10 cellular contexts compared by ENCODE assay signal in genomic region chr11:109972181-109972715, GRCh38.
A peak's percentile ranks its signal among the peaks of the same experiment; 100 is the strongest.
DNase-seq lines count a peak whose midpoint lies in the region; ATAC-seq and TF ChIP-seq lines count a peak whose summit lies in the region.
"Had no signal": no experiment of that assay in that cellular context is flagged by ENCODE, and none has a peak within 500 bp of the region (broad histone marks: within the 10 kb centered on the region; RNA-seq: fewer than 3 reads in every experiment).

No MANE protein-coding gene starts in this region.

- no peaks in the 10 kb centered on the region for H3K9me3 ChIP-seq in lung (ENCODE audit: control insufficient read depth in 2 of 2, insufficient read depth in 1 of 2, low read length in 1 of 2)
- no peaks in the 10 kb centered on the region for H3K9me3 ChIP-seq in neuronal stem cell (replicated peaks in 1 of 2; ENCODE audit: control insufficient read depth in 2 of 2, insufficient read depth in 1 of 2, low read depth in 1 of 2, low read length in 2 of 2)

- H3K4me1 ChIP-seq in lung (ENCODE audit: control insufficient read depth in 2 of 2, insufficient read depth in 2 of 2, low read length in 2 of 2) = peaks cover 4 to 10% of the 10 kb centered on the region in 2 donors
- peaks cover 0 to 6% of the 10 kb centered on the region in 2 donors for H3K4me1 ChIP-seq in neuronal stem cell (ENCODE audit: control insufficient read depth in 2 of 2, insufficient read depth in 1 of 2, low read depth in 1 of 2, low read length in 2 of 2)

- H3K27ac Mint-ChIP-seq in activated naive CD8-positive, alpha-beta T cell treated with anti-CD3 and anti-CD28 coated beads, Interleukin-2, amount 50 U/mL, for 24 hours = no peak overlapping the region
- H3K27ac Mint-ChIP-seq: activated CD4-positive, alpha-beta T cell treated with anti-CD3 and anti-CD28 coated beads for 36 hours had no signal

- no peak overlapping the region for H2BK120ac ChIP-seq in neuronal stem cell (ENCODE audit: low read depth, low read length)

- in situ Hi-C loops in GM13976 (cut with MboI; ENCODE audit: low sequenced_read_pairs, unreplicated experiment) = loop anchor here (25.0 kb wide), 1 partner anchor 390 kb away; no protein-coding TSS in a partner anchor

- no peak overlapping the region for H3K4me3 Mint-ChIP-seq in activated naive CD8-positive, alpha-beta T cell treated with anti-CD3 and anti-CD28 coated beads, Interleukin-2, amount 50 U/mL, for 24 hours
- H3K4me3 Mint-ChIP-seq: activated CD4-positive, alpha-beta T cell treated with anti-CD3 and anti-CD28 coated beads for 36 hours had no signal

- no peak overlapping the region for H3K9ac ChIP-seq in neuronal stem cell (ENCODE audit: low read depth, low read length, poor library complexity)

- H3K9me3 Mint-ChIP-seq in activated naive CD8-positive, alpha-beta T cell treated with anti-CD3 and anti-CD28 coated beads, Interleukin-2, amount 50 U/mL, for 24 hours = no peaks in the 10 kb centered on the region

- H3K4me3 ChIP-seq in lung (no peak overlapping the region), neuronal stem cell (ENCODE audit: low read length in 2 of 2) (no peak overlapping the region)

- no peak overlapping the region for H3K4ac ChIP-seq in neuronal stem cell (ENCODE audit: low read length)

- no peak overlapping the region for H3K18ac ChIP-seq in neuronal stem cell (ENCODE audit: low read length)

- TF ChIP-seq CTCF in lung (IDR thresholded peaks at IDR 0.05; ENCODE audit: control extremely low read depth, extremely low read depth) (no peak), GM13976 (IDR thresholded peaks at IDR 0.05; ENCODE audit: borderline replicate concordance, control extremely low read depth, extremely low read depth, insufficient read depth, missing control alignments) (no peak)

- no peak overlapping the region for H3K4me2 ChIP-seq in neuronal stem cell (ENCODE audit: insufficient read depth, low read length, poor library complexity, severe bottlenecking)

- H2BK15ac ChIP-seq in neuronal stem cell (ENCODE audit: low read length) = no peak overlapping the region

- DNase-seq in lung (ENCODE audit: low spot score) (no peak), GM13976 (ENCODE audit: low spot score) (no peak), NCI-H2171 treated with DMSO at 0.1 percent for 48 hours (lab: John Stamatoyannopoulos, UW) (no peak), neuronal stem cell (ENCODE audit: low spot score) (no peak)
- no peak for DNase-seq in activated naive CD8-positive, alpha-beta T cell treated with anti-CD3 and anti-CD28 coated beads, Interleukin-2, amount 50 U/mL, for 24 hours
- DNase-seq: activated CD4-positive, alpha-beta T cell treated with anti-CD3 and anti-CD28 coated beads for 36 hours; NCI-H2029 had no signal

- H3K79me1 ChIP-seq in neuronal stem cell (ENCODE audit: low read depth, low read length) = no peaks in the 10 kb centered on the region

- no peak overlapping the region for H3K14ac ChIP-seq in neuronal stem cell (ENCODE audit: low read length)

- WGBS in lung, 2 donors = 52 to 54% methylated on average over 7 of the region's 7 CpGs
- no CpG with 5 or more reads among the region's 7 CpGs for WGBS in neuronal stem cell (ENCODE audit: extremely low coverage in 2 of 2, insufficient read length in 2 of 2, insufficient replicate concordance in 1 of 2), 2 donors

- no peak overlapping the region for H3K23ac ChIP-seq in neuronal stem cell (ENCODE audit: low read depth, low read length, poor library complexity)

- ATAC-seq in GM18519 (IDR thresholded peaks at IDR 0.05; ENCODE audit: low FRiP score, unreplicated experiment) (peak; percentile 51), GM21717 (IDR thresholded peaks at IDR 0.05; ENCODE audit: unreplicated experiment) (peak; percentile 63), HG03521 (IDR thresholded peaks at IDR 0.05; ENCODE audit: unreplicated experiment) (peak; percentile 79), lung (ENCODE audit: insufficient read depth, low FRiP score) (peak; percentile 41)
- ATAC-seq in activated naive CD8-positive, alpha-beta T cell treated with anti-CD3 and anti-CD28 coated beads, Interleukin-2, amount 50 U/mL, for 24 hours = no peak
- ATAC-seq: activated CD4-positive, alpha-beta T cell treated with anti-CD3 and anti-CD28 coated beads for 36 hours had no signal

- no peak overlapping the region for H3K27ac ChIP-seq in lung (ENCODE audit: low read depth in 1 of 2, low read length in 1 of 2)
- no peak overlapping the region for H3K27ac ChIP-seq in neuronal stem cell (replicated peaks; ENCODE audit: low read length)

- H3K36me3 ChIP-seq in lung (ENCODE audit: control insufficient read depth in 2 of 2, insufficient read depth in 2 of 2, low read length in 2 of 2) (no peaks in the 10 kb centered on the region), neuronal stem cell (replicated peaks in 1 of 2; ENCODE audit: control insufficient read depth in 2 of 2, insufficient read depth in 2 of 2, low read length in 2 of 2) (no peaks in the 10 kb centered on the region)

- no peak overlapping the region for H4K8ac ChIP-seq in neuronal stem cell (ENCODE audit: low read depth, low read length)

- no peak overlapping the region for H2BK12ac ChIP-seq in neuronal stem cell (ENCODE audit: low read length)

- H3K27me3 ChIP-seq in lung (ENCODE audit: control insufficient read depth, insufficient read depth) = no peaks in the 10 kb centered on the region
- peaks cover 0 to 4% (median 0%) of the 10 kb centered on the region in 3 experiments for H3K27me3 ChIP-seq in neuronal stem cell (ENCODE audit: control insufficient read depth in 3 of 3, insufficient read depth in 3 of 3, low read depth in 1 of 3, low read length in 3 of 3)

- H4K91ac ChIP-seq in neuronal stem cell (ENCODE audit: low read depth, low read length, poor library complexity) = no peak overlapping the region

- peaks cover 13% of the 10 kb centered on the region for H3K27me3 Mint-ChIP-seq in activated naive CD8-positive, alpha-beta T cell treated with anti-CD3 and anti-CD28 coated beads, Interleukin-2, amount 50 U/mL, for 24 hours

- no peak overlapping the region for H2AFZ ChIP-seq in neuronal stem cell (ENCODE audit: low read length)

- no peak overlapping the region for H2AK5ac ChIP-seq in neuronal stem cell (ENCODE audit: low read depth, low read length)

- peaks cover 38% of the 10 kb centered on the region for H3K4me1 Mint-ChIP-seq in activated naive CD8-positive, alpha-beta T cell treated with anti-CD3 and anti-CD28 coated beads, Interleukin-2, amount 50 U/mL, for 24 hours

- H2BK5ac ChIP-seq in neuronal stem cell (ENCODE audit: low read length) = no peak overlapping the region

- no peaks in the 10 kb centered on the region for H3K36me3 Mint-ChIP-seq in activated naive CD8-positive, alpha-beta T cell treated with anti-CD3 and anti-CD28 coated beads, Interleukin-2, amount 50 U/mL, for 24 hours (ENCODE audit: low read depth)
